29 cellular contexts compared by ENCODE assay signal in genomic region chr13:49897713-49898112, GRCh38.
"Had no signal": no experiment of that assay in that cellular context is flagged by ENCODE, and none has a peak within 500 bp of the region (broad histone marks: within the 10 kb centered on the region; RNA-seq: fewer than 3 reads in every experiment).

No MANE protein-coding gene starts in this region.

- H3K27ac Mint-ChIP-seq: stimulated activated effector memory CD8-positive, alpha-beta T cell treated with anti-CD3 and anti-CD28 coated beads, Interleukin-12 subunit alpha, Interleukin-12 subunit beta, amount 100 ng/mL, for 72 hours; stimulated activated memory B cell treated with anti-CD40 and anti-IgM and Interleukin-4, amounts not matched to agents 10 μg/mL and 1 μg/mL and 100 μg/mL, for 72 hours; stimulated activated naive B cell treated with anti-CD40 and anti-IgM and Interleukin-4, amounts not matched to agents 10 μg/mL and 1 μg/mL and 100 μg/mL, for 72 hours; stimulated activated naive CD8-positive, alpha-beta T cell treated with anti-CD3 and anti-CD28 coated beads, Interleukin-15, Interleukin-2, amounts not matched to agents 100 ng/mL and 50 ng/mL, for 24 hours; type B pancreatic cell had no signal

- DNase-seq: stimulated activated CD4-positive, alpha-beta T cell treated with anti-CD3 and anti-CD28 coated beads, Interleukin-2, amount 100 ng/mL, for 48 hours; stimulated activated CD4-positive, alpha-beta T cell treated with anti-CD3 and anti-CD28 coated beads, Interleukin-4, amount 100 ng/mL, for 1 hour; stimulated activated CD4-positive, alpha-beta T cell treated with anti-CD3 and anti-CD28 coated beads, Interleukin-4, amount 100 ng/mL, for 24 hours; stimulated activated CD4-positive, alpha-beta T cell treated with anti-CD3 and anti-CD28 coated beads, Interleukin-4, amount 100 ng/mL, for 4 hours; stimulated activated CD8-positive, alpha-beta memory T cell treated with anti-CD3 and anti-CD28 coated beads, Interleukin-4, amount 100 ng/mL, for 48 hours; stimulated activated naive B cell treated with anti-CD40 and anti-IgM and Interleukin-4, amounts not matched to agents 10 μg/mL and 1 μg/mL and 100 μg/mL, for 72 hours; stimulated activated naive CD4-positive, alpha-beta T cell; stimulated activated naive CD4-positive, alpha-beta T cell treated with Interleukin-2 at 50 U/mL for 16 hours; stimulated activated naive CD8-positive, alpha-beta T cell treated with anti-CD3 and anti-CD28 coated beads, Interleukin-15, amount 100 ng/mL, for 72 hours; stimulated activated naive CD8-positive, alpha-beta T cell treated with anti-CD3 and anti-CD28 coated beads, Interleukin-15, Interleukin-2, amounts not matched to agents 100 U/mL and 50 U/mL, for 24 hours; stomach; substantia nigra; testis; thyroid gland; tibial artery; transverse colon; trophoblast cell; upper lobe of left lung; upper lobe of right lung; uterus had no signal

- H3K4me3 Mint-ChIP-seq: stimulated activated effector memory CD8-positive, alpha-beta T cell treated with anti-CD3 and anti-CD28 coated beads, Interleukin-12 subunit alpha, Interleukin-12 subunit beta, amount 100 ng/mL, for 72 hours; stimulated activated memory B cell treated with anti-CD40 and anti-IgM and Interleukin-4, amounts not matched to agents 10 μg/mL and 1 μg/mL and 100 μg/mL, for 72 hours; stimulated activated naive B cell treated with anti-CD40 and anti-IgM and Interleukin-4, amounts not matched to agents 10 μg/mL and 1 μg/mL and 100 μg/mL, for 72 hours; stimulated activated naive CD8-positive, alpha-beta T cell treated with anti-CD3 and anti-CD28 coated beads, Interleukin-15, amount 100 ng/mL, for 72 hours; stimulated activated naive CD8-positive, alpha-beta T cell treated with anti-CD3 and anti-CD28 coated beads, Interleukin-15, Interleukin-2, amounts not matched to agents 100 ng/mL and 50 ng/mL, for 24 hours; type B pancreatic cell had no signal

- H3K4me1 Mint-ChIP-seq: stimulated activated effector memory CD8-positive, alpha-beta T cell treated with anti-CD3 and anti-CD28 coated beads, Interleukin-12 subunit alpha, Interleukin-12 subunit beta, amount 100 ng/mL, for 72 hours; stimulated activated memory B cell treated with anti-CD40 and anti-IgM and Interleukin-4, amounts not matched to agents 10 μg/mL and 1 μg/mL and 100 μg/mL, for 72 hours; stimulated activated naive B cell treated with anti-CD40 and anti-IgM and Interleukin-4, amounts not matched to agents 10 μg/mL and 1 μg/mL and 100 μg/mL, for 72 hours; stimulated activated naive CD8-positive, alpha-beta T cell treated with anti-CD3 and anti-CD28 coated beads, Interleukin-15, amount 100 ng/mL, for 72 hours had no signal

- H3K4me3 ChIP-seq: stomach, suprapubic skin, testis, thoracic aorta, thyroid gland, tibial artery, tibial nerve, transverse colon, upper lobe of left lung, upper lobe of right lung, uterus, vagina had no signal

- FAIRE-seq: urothelium cell line had no signal

- H3K9me3 ChIP-seq: stomach, testis, thoracic aorta, thyroid gland, tibial artery, tibial nerve, transverse colon, upper lobe of left lung, upper lobe of right lung, uterus, vagina had no signal

- H3K27ac ChIP-seq: stomach, suprapubic skin, testis, thoracic aorta, thyroid gland, tibial artery, tibial nerve, transverse colon, upper lobe of left lung, upper lobe of right lung, uterus, vagina had no signal

- ATAC-seq: stimulated activated effector memory CD8-positive, alpha-beta T cell treated with anti-CD3 and anti-CD28 coated beads, Interleukin-12 subunit alpha, Interleukin-12 subunit beta, amount 100 ng/mL, for 72 hours; stimulated activated memory B cell treated with anti-CD40 and anti-IgM and Interleukin-4, amounts not matched to agents 10 μg/mL and 1 μg/mL and 100 μg/mL, for 72 hours; stimulated activated naive B cell treated with anti-CD40 and anti-IgM and Interleukin-4, amounts not matched to agents 10 μg/mL and 1 μg/mL and 100 μg/mL, for 72 hours; stimulated activated naive CD8-positive, alpha-beta T cell treated with anti-CD3 and anti-CD28 coated beads, Interleukin-15, amount 100 ng/mL, for 72 hours; stimulated activated naive CD8-positive, alpha-beta T cell treated with anti-CD3 and anti-CD28 coated beads, Interleukin-15, Interleukin-2, amounts not matched to agents 100 U/mL and 50 U/mL, for 24 hours; upper lobe of right lung had no signal

- H3K36me3 ChIP-seq: stomach, suprapubic skin, thoracic aorta, thyroid gland, tibial artery, tibial nerve, transverse colon, upper lobe of left lung, upper lobe of right lung, uterus, vagina had no signal

- H3K4me1 ChIP-seq: stomach, suprapubic skin, testis, thyroid gland, tibial artery, tibial nerve, transverse colon, upper lobe of left lung, upper lobe of right lung, uterus, vagina had no signal

- H3K9me3 Mint-ChIP-seq: stimulated activated effector memory CD8-positive, alpha-beta T cell treated with anti-CD3 and anti-CD28 coated beads, Interleukin-12 subunit alpha, Interleukin-12 subunit beta, amount 100 ng/mL, for 72 hours; stimulated activated naive B cell treated with anti-CD40 and anti-IgM and Interleukin-4, amounts not matched to agents 10 μg/mL and 1 μg/mL and 100 μg/mL, for 72 hours; stimulated activated naive CD8-positive, alpha-beta T cell treated with anti-CD3 and anti-CD28 coated beads, Interleukin-15, amount 100 ng/mL, for 72 hours; stimulated activated naive CD8-positive, alpha-beta T cell treated with anti-CD3 and anti-CD28 coated beads, Interleukin-15, Interleukin-2, amounts not matched to agents 100 ng/mL and 50 ng/mL, for 24 hours; type B pancreatic cell had no signal

- H3K36me3 Mint-ChIP-seq: stimulated activated effector memory CD8-positive, alpha-beta T cell treated with anti-CD3 and anti-CD28 coated beads, Interleukin-12 subunit alpha, Interleukin-12 subunit beta, amount 100 ng/mL, for 72 hours; stimulated activated memory B cell treated with anti-CD40 and anti-IgM and Interleukin-4, amounts not matched to agents 10 μg/mL and 1 μg/mL and 100 μg/mL, for 72 hours; stimulated activated naive B cell treated with anti-CD40 and anti-IgM and Interleukin-4, amounts not matched to agents 10 μg/mL and 1 μg/mL and 100 μg/mL, for 72 hours; type B pancreatic cell had no signal

- H3K27me3 ChIP-seq: stomach, suprapubic skin, testis, thyroid gland, tibial artery, tibial nerve, transverse colon, upper lobe of left lung, upper lobe of right lung, uterus, vagina had no signal

- H3K27me3 Mint-ChIP-seq: stimulated activated naive B cell treated with anti-CD40 and anti-IgM and Interleukin-4, amounts not matched to agents 10 μg/mL and 1 μg/mL and 100 μg/mL, for 72 hours; stimulated activated naive CD8-positive, alpha-beta T cell treated with anti-CD3 and anti-CD28 coated beads, Interleukin-15, amount 100 ng/mL, for 72 hours; stimulated activated naive CD8-positive, alpha-beta T cell treated with anti-CD3 and anti-CD28 coated beads, Interleukin-15, Interleukin-2, amounts not matched to agents 100 ng/mL and 50 ng/mL, for 24 hours; type B pancreatic cell had no signal
